Comparison of ENCODE assay signal across 21 cellular contexts in genomic region chr1:70156529-70157120, GRCh38. TPM values are rescaled to one million over a fixed set of nuclear protein-coding genes. Genes with fewer than 3 reads are reported as not detected.
A peak's percentile ranks its signal among the peaks of the same experiment; 100 is the strongest.
DNase-seq lines count a peak whose midpoint lies in the region; ATAC-seq, FAIRE-seq and TF ChIP-seq lines count a peak whose summit lies in the region.
"Had no signal": no experiment of that assay in that cellular context is flagged by ENCODE, and none has a peak within 500 bp of the region (broad histone marks: within the 10 kb centered on the region; RNA-seq: fewer than 3 reads in every experiment).

No MANE protein-coding gene starts in this region.

- ATAC-seq in GM18907 (IDR thresholded peaks at IDR 0.05; ENCODE audit: unreplicated experiment): no peak
- ATAC-seq: effector memory CD8-positive, alpha-beta T cell; gastroesophageal sphincter; natural killer cell treated with Interleukin-12 subunit alpha and Interleukin-12 subunit beta and Interleukin-15 and Interleukin-18, amount 100 ng/mL, for 72 hours had no signal

- TF ChIP-seq POLR2A in H54 (IDR thresholded peaks at IDR 0.05; ENCODE audit: low read depth, low read length): no peak

- TF ChIP-seq CTCF in epithelial cell of esophagus (IDR thresholded peaks at IDR 0.05; ENCODE audit: insufficient read depth, low read depth, low read length, missing control alignments): no peak

- peak; percentile 7 for DNase-seq in ACHN
- no peak for DNase-seq in H54 (ENCODE audit: insufficient read length, low spot score)
- peak; percentile 68 for DNase-seq in RPMI7951 (ENCODE audit: low read depth)
- DNase-seq in epithelial cell of esophagus (ENCODE audit: low read depth): peak; percentile 38
- DNase-seq in DMS153 treated with DMSO at 0.1 percent for 48 hours (lab: John Stamatoyannopoulos, UW; ENCODE audit: unreplicated experiment): no peak
- no peak for DNase-seq in NCI-H526 treated with DMSO at 0.1 percent for 48 hours (lab: John Stamatoyannopoulos, UW)
- DNase-seq in stimulated activated CD4-positive, alpha-beta T cell treated with anti-CD3 and anti-CD28 coated beads, Interleukin-4, amount 100 ng/mL, for 4 hours: no peak
- DNase-seq: activated CD4-positive, alpha-beta T cell treated with anti-CD3 and anti-CD28 coated beads for 48 hours; central memory CD4-positive, alpha-beta T cell; effector memory CD8-positive, alpha-beta T cell; mesendoderm; NCI-H748 treated with DMSO at 0.1 percent for 48 hours; posterior cingulate gyrus; tibial artery had no signal

- peak; percentile 50 for FAIRE-seq in H54 (lab: Jason Lieb, UNC)
- FAIRE-seq: GM18507, GM19239 had no signal

- no peak overlapping the region for H3K4me3 ChIP-seq in epithelial cell of esophagus (ENCODE audit: low read length)
- H3K4me3 ChIP-seq: BLaER1, gastroesophageal sphincter, skin epidermis, tibial artery had no signal

- in situ Hi-C loops in ACHN (cut with HindIII; ENCODE audit: low pct_ligation_motif_present, low pct_unique_long_range_greater_than_20kb, low sequenced_read_pairs): no loop called here

RNA-seq across cellular contexts. Expression of gene LRRC40, which starts 48.8 kb away (rescaled TPM):
- total RNA-seq in RPMI7951 (2014; rRNA removed; shearing (Covaris generic)): 42.7 and 48.8 TPM in 2 replicates

Comparison
In these comparisons a context has a peak if more than half of its experiments do, and no peak if none do; other contexts are left out.
1. DNase-seq: peak in ACHN (single experiment), RPMI7951 (single experiment) and epithelial cell of esophagus (single experiment); none in H54 (single experiment), DMS153 treated with DMSO at 0.1 percent for 48 hours (single experiment), NCI-H526 treated with DMSO at 0.1 percent for 48 hours (single experiment) and stimulated activated CD4-positive, alpha-beta T cell treated with anti-CD3 and anti-CD28 coated beads, Interleukin-4, amount 100 ng/mL, for 4 hours (0 of 2).